ENCODE assay signal across 8 cellular contexts in genomic region chr13:21059641-21060040, GRCh38. TPM values are rescaled to one million over a fixed set of nuclear protein-coding genes. Genes with fewer than 3 reads are reported as not detected.
A peak's percentile ranks its signal among the peaks of the same experiment; 100 is the strongest.
DNase-seq lines count a peak whose midpoint lies in the region; ATAC-seq and TF ChIP-seq lines count a peak whose summit lies in the region.
"Not testable (repeated sequence)": the region's sequence is repeated elsewhere in the genome, so short reads cannot be mapped to it uniquely, and the experiment has no call there.

No MANE protein-coding gene starts in this region.

- POLR2A ChIA-PET in CD8-positive, alpha-beta T cell (lab: Charles Lee); RWPE1 (lab: Yijun Ruan, JAX; ENCODE audit: low non-redundant PET): not testable (repeated sequence)

- not testable (repeated sequence) for H3K4me3 ChIP-seq in CD8-positive, alpha-beta T cell (ENCODE audit: low read depth, low read length)
- peak overlapping the region; percentile 87 to 98 for H3K4me3 ChIP-seq in right atrium auricular region
- peak overlapping the region; percentile 96 for H3K4me3 ChIP-seq in psoas muscle
- peak overlapping the region; percentile 82 to 97 (median 96) for H3K4me3 ChIP-seq in tibial nerve

- not testable (repeated sequence) for H3K27ac Mint-ChIP-seq in CD8-positive, alpha-beta T cell; activated naive CD4-positive, alpha-beta T cell treated with anti-CD3 and anti-CD28 coated beads for 36 hours; dendritic cell treated with granulocyte-macrophage colony-stimulating factor and Interleukin-4, amounts not matched to agents 40 ng/mL and 50 ng/mL, for 4 days
- H3K27ac Mint-ChIP-seq in mesothelial cell of epicardium = peak overlapping the region; percentile 92

- not testable (repeated sequence) for TF ChIP-seq CTCF in CD8-positive, alpha-beta T cell (IDR thresholded peaks at IDR 0.05); RWPE1 (conservative IDR thresholded peaks at IDR 0.05; ENCODE audit: low read depth); right atrium auricular region (IDR thresholded peaks at IDR 0.05); mesothelial cell of epicardium (IDR thresholded peaks at IDR 0.05; ENCODE audit: unreplicated experiment); psoas muscle (IDR thresholded peaks at IDR 0.05); tibial nerve (IDR thresholded peaks at IDR 0.05)

- TF ChIP-seq POLR2A in tibial nerve (IDR thresholded peaks at IDR 0.05) = not testable (repeated sequence)

- TF ChIP-seq EP300 in tibial nerve (IDR thresholded peaks at IDR 0.05) = not testable (repeated sequence)

- H3K36me3 ChIP-seq in CD8-positive, alpha-beta T cell (ENCODE audit: insufficient read depth, low read length); right atrium auricular region; psoas muscle (ENCODE audit: insufficient read depth in 1 of 2, low read depth in 1 of 2); tibial nerve: not testable (repeated sequence)

- H3K9me3 ChIP-seq in CD8-positive, alpha-beta T cell (ENCODE audit: low read length); right atrium auricular region; psoas muscle; tibial nerve: not testable (repeated sequence)

- H3K4me1 Mint-ChIP-seq in CD8-positive, alpha-beta T cell (ENCODE audit: low read depth); activated naive CD4-positive, alpha-beta T cell treated with anti-CD3 and anti-CD28 coated beads for 36 hours (ENCODE audit: low read depth): not testable (repeated sequence)
- H3K4me1 Mint-ChIP-seq in dendritic cell treated with granulocyte-macrophage colony-stimulating factor and Interleukin-4, amounts not matched to agents 40 ng/mL and 50 ng/mL, for 4 days (ENCODE audit: low read depth) = peaks cover 43% of the 10 kb centered on the region
- H3K4me1 Mint-ChIP-seq in mesothelial cell of epicardium = peaks cover 45% of the 10 kb centered on the region

- H3K4me3 Mint-ChIP-seq in CD8-positive, alpha-beta T cell = peak overlapping the region; percentile 64
- H3K4me3 Mint-ChIP-seq in activated naive CD4-positive, alpha-beta T cell treated with anti-CD3 and anti-CD28 coated beads for 36 hours = peak overlapping the region; percentile 57
- H3K4me3 Mint-ChIP-seq in dendritic cell treated with granulocyte-macrophage colony-stimulating factor and Interleukin-4, amounts not matched to agents 40 ng/mL and 50 ng/mL, for 4 days = peak overlapping the region; percentile 78
- H3K4me3 Mint-ChIP-seq in mesothelial cell of epicardium = peak overlapping the region; percentile 78

- not testable (repeated sequence) for ATAC-seq in CD8-positive, alpha-beta T cell; psoas muscle

- CTCF ChIA-PET in CD8-positive, alpha-beta T cell (lab: Charles Lee) = interaction anchor here (0.6 kb wide), 1 partner anchor 1427 kb away, joined by 3 read pairs; no protein-coding TSS in a partner anchor
- CTCF ChIA-PET in RWPE1 (lab: Yijun Ruan, JAX); activated naive CD4-positive, alpha-beta T cell treated with anti-CD3 and anti-CD28 coated beads for 36 hours (lab: Charles Lee): not testable (repeated sequence)

- not testable (repeated sequence) for H3K4me1 ChIP-seq in CD8-positive, alpha-beta T cell (ENCODE audit: insufficient read depth, low read length)
- H3K4me1 ChIP-seq in right atrium auricular region (peaks cover 0 to 56% of the 10 kb centered on the region in 2 donors), psoas muscle (peaks cover 55% of the 10 kb centered on the region), tibial nerve (peaks cover 0 to 60% (median 27%) of the 10 kb centered on the region in 4 donors)

- intact Hi-C loops in CD8-positive, alpha-beta T cell (cut with DNase I, micrococcal nuclease) = not testable (repeated sequence)
- intact Hi-C loops in activated naive CD4-positive, alpha-beta T cell treated with anti-CD3 and anti-CD28 coated beads for 36 hours (cut with micrococcal nuclease) = loop anchor here (5.0 kb wide), 1 partner anchor 42 kb away; no protein-coding TSS in a partner anchor
- intact Hi-C loops in dendritic cell treated with granulocyte-macrophage colony-stimulating factor and Interleukin-4, amounts not matched to agents 40 ng/mL and 50 ng/mL, for 4 days (cut with micrococcal nuclease) = loop anchor here (5.0 to 10.0 kb wide), 2 partner anchors 42 to 115 kb away; no protein-coding TSS in a partner anchor
- intact Hi-C loops in psoas muscle (cut with DNase I) = loop anchor here (5.0 to 10.0 kb wide), 5 partner anchors 37 to 117 kb away; no protein-coding TSS in a partner anchor

- H3K27me3 Mint-ChIP-seq in CD8-positive, alpha-beta T cell (ENCODE audit: low read depth) = peaks cover 30% of the 10 kb centered on the region
- peaks cover 21% of the 10 kb centered on the region for H3K27me3 Mint-ChIP-seq in activated naive CD4-positive, alpha-beta T cell treated with anti-CD3 and anti-CD28 coated beads for 36 hours (ENCODE audit: low read depth)
- not testable (repeated sequence) for H3K27me3 Mint-ChIP-seq in dendritic cell treated with granulocyte-macrophage colony-stimulating factor and Interleukin-4, amounts not matched to agents 40 ng/mL and 50 ng/mL, for 4 days; mesothelial cell of epicardium (ENCODE audit: low read depth)

- not testable (repeated sequence) for DNase-seq in CD8-positive, alpha-beta T cell; RWPE1 (ENCODE audit: low spot score); activated naive CD4-positive, alpha-beta T cell treated with anti-CD3 and anti-CD28 coated beads for 36 hours; right atrium auricular region (ENCODE audit: low spot score); mesothelial cell of epicardium (ENCODE audit: low spot score in 2 of 2, unreplicated experiment in 2 of 2); psoas muscle; tibial nerve (ENCODE audit: low spot score in 2 of 2)

- H3K36me3 Mint-ChIP-seq in CD8-positive, alpha-beta T cell; activated naive CD4-positive, alpha-beta T cell treated with anti-CD3 and anti-CD28 coated beads for 36 hours (ENCODE audit: low read depth); dendritic cell treated with granulocyte-macrophage colony-stimulating factor and Interleukin-4, amounts not matched to agents 40 ng/mL and 50 ng/mL, for 4 days (ENCODE audit: low read depth); mesothelial cell of epicardium: not testable (repeated sequence)

- not testable (repeated sequence) for H3K27me3 ChIP-seq in CD8-positive, alpha-beta T cell (ENCODE audit: insufficient read depth, low read length); right atrium auricular region; psoas muscle (ENCODE audit: insufficient read depth in 3 of 3, low read length in 2 of 3); tibial nerve

- 91 to 93% (median 93%) methylated on average over 20 of the region's 20 CpGs for WGBS in psoas muscle, 3 donors
- WGBS in tibial nerve, 2 donors = 64 to 67% methylated on average over 20 of the region's 20 CpGs

- not testable (repeated sequence) for H3K27ac ChIP-seq in CD8-positive, alpha-beta T cell (ENCODE audit: low read depth, low read length)
- H3K27ac ChIP-seq in RWPE1 (peak overlapping the region; percentile 93), right atrium auricular region (peak overlapping the region; percentile 99 to 100), psoas muscle (peak overlapping the region; percentile 100), tibial nerve (peak overlapping the region; percentile 99 to 100 (median 100))

- H3K9me3 Mint-ChIP-seq in CD8-positive, alpha-beta T cell; activated naive CD4-positive, alpha-beta T cell treated with anti-CD3 and anti-CD28 coated beads for 36 hours; dendritic cell treated with granulocyte-macrophage colony-stimulating factor and Interleukin-4, amounts not matched to agents 40 ng/mL and 50 ng/mL, for 4 days; mesothelial cell of epicardium: not testable (repeated sequence)

RNA-seq across cellular contexts. Expression of gene LATS2, which starts 1.7 kb away (rescaled TPM):
- total RNA-seq in CD8-positive, alpha-beta T cell = 1 to 10 TPM; 7.1 TPM
- total RNA-seq in activated naive CD4-positive, alpha-beta T cell treated with anti-CD3 and anti-CD28 coated beads for 36 hours = 1 to 10 TPM; 1.1 to 1.2 TPM
- 10 to 100 TPM; 20.9 to 33.3 TPM for total RNA-seq in right atrium auricular region
- total RNA-seq in mesothelial cell of epicardium = 28.8 to 31.6 TPM (median 30.2 TPM) in 3 replicates
- 10 to 100 TPM; 23.7 to 27.4 (median 26.1) TPM for total RNA-seq in psoas muscle
- polyA plus RNA-seq in psoas muscle = 10 to 100 TPM in 2 of 3 donors, 1 to 10 TPM in 1; 6.0 to 13.9 (median 10.0) TPM
- total RNA-seq in tibial nerve = 10 to 100 TPM; 40.2 to 49.4 (median 42.3) TPM
